Comparison of ENCODE assay signal across 15 cellular contexts in genomic region chrY:7285388-7285787, GRCh38.
DNase-seq lines count a peak whose midpoint lies in the region; ATAC-seq, FAIRE-seq and TF ChIP-seq lines count a peak whose summit lies in the region.
"Had no signal": no experiment of that assay in that cellular context is flagged by ENCODE, and none has a peak within 500 bp of the region (broad histone marks: within the 10 kb centered on the region; RNA-seq: fewer than 3 reads in every experiment).

No MANE protein-coding gene starts in this region.

- H3K36me3 ChIP-seq in HepG2 (replicated peaks in 1 of 2; ENCODE audit: control insufficient read depth in 1 of 2, insufficient read depth in 2 of 2, low read length in 2 of 2) (no peaks in the 10 kb centered on the region; a peak in 1 of 5 replicates), right lobe of liver (no peaks in the 10 kb centered on the region)
- H3K36me3 ChIP-seq: BLaER1, Peyer's patch had no signal

- peak; percentile 56 to 65 for ATAC-seq in activated CD4-positive, CD25-positive, alpha-beta regulatory T cell treated with anti-CD3 and anti-CD28 coated beads, Interleukin-2, amount 50 U/mL, for 24 hours
- ATAC-seq in HepG2, result peak; percentile 57
- no peak for ATAC-seq in right lobe of liver
- ATAC-seq: GM23338 had no signal

- H3K9me3 ChIP-seq in HepG2 (ENCODE audit: low read length) (no peaks in the 10 kb centered on the region), right lobe of liver (no peaks in the 10 kb centered on the region)
- H3K9me3 ChIP-seq: BLaER1, Peyer's patch had no signal

- CTCF ChIA-PET in HepG2 (lab: Yijun Ruan, JAX; ENCODE audit: low intra/inter-chr PET ratio, low total read pairs), result no interaction called here

- H3K27ac ChIP-seq in HepG2 (ENCODE audit: extremely low read length, insufficient read depth, low read length) (no peak overlapping the region), right lobe of liver (no peak overlapping the region)
- H3K27ac ChIP-seq: BLaER1, Peyer's patch had no signal

- TF ChIP-seq EP300 in HepG2 (IDR thresholded peaks at IDR 0.05; ENCODE audit: low read depth in 2 of 2, low read length in 2 of 2) (no peak), HepG2 (CRISPR knock-in tag; IDR thresholded peaks at IDR 0.05; ENCODE audit: borderline replicate concordance) (no peak)

- intact Hi-C loops in HepG2 (cut with micrococcal nuclease; ENCODE audit: unreplicated experiment), result no loop called here
- intact Hi-C loops in right lobe of liver (cut with DNase I), result no loop called here

- peaks cover 21% of the 10 kb centered on the region for H3K79me2 ChIP-seq in HepG2 (ENCODE audit: insufficient read depth, low read length)

- TF ChIP-seq POLR2A in HepG2 (IDR thresholded peaks at IDR 0.05; ENCODE audit: insufficient read depth in 1 of 2, low read depth in 2 of 2, low read length in 2 of 2) (no peak), right lobe of liver (IDR thresholded peaks at IDR 0.05) (no peak)

- H4K20me1 ChIP-seq in HepG2 (ENCODE audit: insufficient read depth, low read length), result no peaks in the 10 kb centered on the region
- H4K20me1 ChIP-seq: BLaER1 had no signal

- no TSS peak for BruUV-seq in HepG2 (replicated peaks; lab: Mats Ljungman, UMichigan)

- in situ Hi-C loops in HepG2 (cut with HindIII; ENCODE audit: extremely low pct_ligation_motif_present, low pct_unique_long_range_greater_than_20kb), result no loop called here

- no peak for DNase-seq in activated CD4-positive, CD25-positive, alpha-beta regulatory T cell (lab: John Stamatoyannopoulos, UW)
- DNase-seq in HepG2 (ENCODE audit: low spot score), result no peak
- DNase-seq in right lobe of liver, result no peak
- DNase-seq in foreskin melanocyte, result peak; percentile 7
- DNase-seq in NOMO-1 treated with dmso at 0.1 percent for 144 hours (lab: John Stamatoyannopoulos, UW; ENCODE audit: unreplicated experiment), result no peak
- DNase-seq in T1000 (lab: John Stamatoyannopoulos, UW), result no peak
- no peak for DNase-seq in SKM-1 (lab: John Stamatoyannopoulos, UW; ENCODE audit: unreplicated experiment)
- DNase-seq: 8988T, EL, NCI-H2029, NCI-H510A treated with DMSO at 0.1 percent for 48 hours, Peyer's patch had no signal

- FAIRE-seq in HepG2 (lab: Jason Lieb, UNC), result no peak

- H3K4me1 ChIP-seq in HepG2 (ENCODE audit: insufficient read depth, low read length), result peaks cover 8% of the 10 kb centered on the region
- H3K4me1 ChIP-seq in right lobe of liver, result no peaks in the 10 kb centered on the region
- H3K4me1 ChIP-seq: BLaER1, Peyer's patch had no signal

- H3K4me3 ChIP-seq in HepG2 (replicated peaks in 1 of 3; ENCODE audit: insufficient read depth in 1 of 3, low read depth in 2 of 3, low read length in 3 of 3) (no peak overlapping the region), right lobe of liver (no peak overlapping the region)
- H3K4me3 ChIP-seq: BLaER1, GM23338, Peyer's patch had no signal

- no peaks in the 10 kb centered on the region for H3K27me3 ChIP-seq in HepG2 (ENCODE audit: control insufficient read depth in 1 of 2, insufficient read depth in 2 of 2, low read length in 2 of 2)
- no peaks in the 10 kb centered on the region for H3K27me3 ChIP-seq in right lobe of liver
- H3K27me3 ChIP-seq: BLaER1, Peyer's patch had no signal

- H2AFZ ChIP-seq in HepG2 (ENCODE audit: low read length), result no peak overlapping the region
- H2AFZ ChIP-seq: GM23338 had no signal

- H3K4me2 ChIP-seq in HepG2 (ENCODE audit: low read depth, low read length), result no peak overlapping the region
- H3K4me2 ChIP-seq: BLaER1, GM23338 had no signal

- no peak for TF ChIP-seq RAD21 in HepG2 (CRISPR knock-in tag; IDR thresholded peaks at IDR 0.05)

- 80% methylated on average over 1 of the region's 2 CpGs for WGBS in HepG2 (ENCODE audit: low lambda C conversion rate)
- no CpG with 5 or more reads among the region's 2 CpGs for WGBS in right lobe of liver (ENCODE audit: insufficient coverage, low coverage, low lambda C conversion rate, missing lambda C conversion rate)

- H3K9ac ChIP-seq in HepG2 (ENCODE audit: insufficient read depth, low read depth, low read length), result no peak overlapping the region
- H3K9ac ChIP-seq: BLaER1 had no signal

- POLR2A ChIA-PET in HepG2 (lab: Yijun Ruan, JAX), result no interaction called here

- TF ChIP-seq CTCF in HepG2 (CRISPR knock-in tag; IDR thresholded peaks at IDR 0.05) (no peak), right lobe of liver (IDR thresholded peaks at IDR 0.05) (no peak)

TF ChIP-seq in HepG2, 621 proteins besides CTCF, POLR2A, EP300 and RAD21:
- TF ChIP-seq ZNF441 (CRISPR knock-in tag; IDR thresholded peaks at IDR 0.05; ENCODE audit: borderline replicate concordance) (no peak), SOX5 (CRISPR knock-in tag; IDR thresholded peaks at IDR 0.05; ENCODE audit: borderline replicate concordance) (peak; percentile 68; the same call in 1 of the 2 replicates), SOX13 (IDR thresholded peaks at IDR 0.05) (no peak), SOX13 (CRISPR knock-in tag; conservative IDR thresholded peaks at IDR 0.05 in 1 of 2, IDR thresholded peaks at IDR 0.05 in 1 of 2) (peak in 1 of 2 experiments; percentile 62; a peak in 1 of 4 replicates)

Comparison
In these comparisons a context has a peak if more than half of its experiments do, and no peak if none do; other contexts are left out.
1. ATAC-seq: peak in activated CD4-positive, CD25-positive, alpha-beta regulatory T cell treated with anti-CD3 and anti-CD28 coated beads, Interleukin-2, amount 50 U/mL, for 24 hours (2 of 2) and HepG2 (single experiment); none in right lobe of liver (0 of 4).